4 cellular contexts compared by ENCODE assay signal in genomic region chr19:55947532-55947931, GRCh38. TPM values are rescaled to one million over a fixed set of nuclear protein-coding genes. Genes with fewer than 3 reads are reported as not detected.
"Had no signal": no experiment of that assay in that cellular context is flagged by ENCODE, and none has a peak within 500 bp of the region (broad histone marks: within the 10 kb centered on the region; RNA-seq: fewer than 3 reads in every experiment).

Gene NLRP8 (plus strand): TSS chr19:55947832.

- DNase-seq: GDM1, GF-D8 had no signal

- H3K4me3 ChIP-seq: GM12878 had no signal

RNA-seq across cellular contexts. Expression of gene NLRP8, which starts in this region (rescaled TPM):
- total RNA-seq: G401, GM12878 had no signal
